In genomic region chr18:24426073-24426397, GRCh38 we compare ENCODE assay signal across 8 cellular contexts. TPM values are rescaled to one million over a fixed set of nuclear protein-coding genes. Genes with fewer than 3 reads are reported as not detected.
A peak's percentile ranks its signal among the peaks of the same experiment; 100 is the strongest.
DNase-seq lines count a peak whose midpoint lies in the region; ATAC-seq and TF ChIP-seq lines count a peak whose summit lies in the region.

No MANE protein-coding gene starts in this region.

- H3K9me3 Mint-ChIP-seq in T-helper 2 cell treated with Interferon-gamma antibody and Interleukin-4, amounts not matched to agents 5 μg/mL and 100 μg/mL, for 36 hours: peaks cover 15% of the 10 kb centered on the region

- H3K4me1 ChIP-seq in ascending aorta (peaks cover 6 to 7% of the 10 kb centered on the region in 2 donors), left lung (peaks cover 6 to 13% of the 10 kb centered on the region in 2 donors), subcutaneous abdominal adipose tissue (ENCODE audit: control insufficient read depth in 5 of 5, insufficient read depth in 5 of 5, low read length in 5 of 5) (peaks cover 0 to 15% (median 12%) of the 10 kb centered on the region in 5 donors)

- no peak for TF ChIP-seq CTCF in ascending aorta (IDR thresholded peaks at IDR 0.05)
- no peak for TF ChIP-seq CTCF in left lung (IDR thresholded peaks at IDR 0.05)

- H3K36me3 Mint-ChIP-seq in T-helper 2 cell treated with Interferon-gamma antibody and Interleukin-4, amounts not matched to agents 5 μg/mL and 100 μg/mL, for 36 hours (ENCODE audit: low read depth): peaks cover 23% of the 10 kb centered on the region

- H3K4me3 ChIP-seq in ascending aorta (peak overlapping the region; percentile 82 to 96), left lung (peak overlapping the region; percentile 90), subcutaneous abdominal adipose tissue (ENCODE audit: low read depth in 1 of 5, low read length in 5 of 5) (peak overlapping the region; percentile 75 to 86 (median 83))

- H3K27me3 Mint-ChIP-seq in T-helper 2 cell treated with Interferon-gamma antibody and Interleukin-4, amounts not matched to agents 5 μg/mL and 100 μg/mL, for 36 hours (ENCODE audit: low read depth): peaks cover 43% of the 10 kb centered on the region

- ATAC-seq in left lung (no peak), HG03460 (IDR thresholded peaks at IDR 0.05; ENCODE audit: unreplicated experiment) (no peak), GM21515 (IDR thresholded peaks at IDR 0.05; ENCODE audit: unreplicated experiment) (no peak)

- DNase-seq in T-helper 2 cell treated with Interferon-gamma antibody and Interleukin-4, amounts not matched to agents 5 μg/mL and 100 μg/mL, for 36 hours (ENCODE audit: low spot score): no peak
- DNase-seq in T-helper 2 cell (no peak), ascending aorta (ENCODE audit: low spot score in 2 of 2) (no peak), left lung (no peak)
- DNase-seq in stimulated activated CD4-positive, alpha-beta T cell treated with anti-CD3 and anti-CD28 coated beads, Interleukin-2, amount 100 ng/mL, for 24 hours: no peak

- intact Hi-C loops in ascending aorta (cut with DNase I): loop anchor here (1.0 to 5.0 kb wide), 4 partner anchors 29 to 921 kb away; partner anchors contain the start of gene OSBPL1A
- intact Hi-C loops in left lung (cut with DNase I): no loop called here

- H3K36me3 ChIP-seq in ascending aorta (no peaks in the 10 kb centered on the region), left lung (peaks cover 0 to 9% of the 10 kb centered on the region in 2 donors), subcutaneous abdominal adipose tissue (ENCODE audit: control insufficient read depth in 5 of 5, insufficient read depth in 5 of 5, low read length in 5 of 5) (peaks cover 0 to 3% (median 3%) of the 10 kb centered on the region in 5 donors)

- H3K27me3 ChIP-seq in ascending aorta: no peaks in the 10 kb centered on the region
- H3K27me3 ChIP-seq in left lung: peaks cover 3 to 9% of the 10 kb centered on the region in 2 donors
- peaks cover 0 to 12% (median 9%) of the 10 kb centered on the region in 5 donors for H3K27me3 ChIP-seq in subcutaneous abdominal adipose tissue (ENCODE audit: control insufficient read depth in 5 of 5, insufficient read depth in 4 of 5, low read length in 5 of 5)

- peak overlapping the region; percentile 27 for H3K27ac Mint-ChIP-seq in T-helper 2 cell treated with Interferon-gamma antibody and Interleukin-4, amounts not matched to agents 5 μg/mL and 100 μg/mL, for 36 hours

- H3K9ac ChIP-seq in subcutaneous abdominal adipose tissue (ENCODE audit: low read length in 5 of 5): peak overlapping the region in 4 of 5 donors; percentile 59 to 80 (median 76)

- peak overlapping the region; percentile 78 to 79 for H3K27ac ChIP-seq in ascending aorta
- H3K27ac ChIP-seq in left lung: peak overlapping the region; percentile 84 to 92
- H3K27ac ChIP-seq in subcutaneous abdominal adipose tissue (ENCODE audit: low read depth, low read length): peak overlapping the region; percentile 82

- peak overlapping the region; percentile 56 for H3K4me3 Mint-ChIP-seq in T-helper 2 cell treated with Interferon-gamma antibody and Interleukin-4, amounts not matched to agents 5 μg/mL and 100 μg/mL, for 36 hours

- H3K9me3 ChIP-seq in ascending aorta: no peaks in the 10 kb centered on the region
- no peaks in the 10 kb centered on the region for H3K9me3 ChIP-seq in left lung
- H3K9me3 ChIP-seq in subcutaneous abdominal adipose tissue (ENCODE audit: control insufficient read depth in 5 of 5, low read length in 5 of 5): no peaks in the 10 kb centered on the region

- peaks cover 10% of the 10 kb centered on the region for H3K4me1 Mint-ChIP-seq in T-helper 2 cell treated with Interferon-gamma antibody and Interleukin-4, amounts not matched to agents 5 μg/mL and 100 μg/mL, for 36 hours (ENCODE audit: low read depth)

RNA-seq across cellular contexts. Expression of gene IMPACT, which starts 0.4 kb away (rescaled TPM):
- 38.2 TPM for total RNA-seq in ascending aorta
- total RNA-seq in left lung: 10 to 100 TPM; 32.5 to 36.4 TPM

RNA-seq across cellular contexts. Expression of gene OSBPL1A, which starts 28.4 kb away (rescaled TPM):
- 42.9 TPM for total RNA-seq in ascending aorta
- 10 to 100 TPM; 29.6 to 33.6 TPM for total RNA-seq in left lung

RNA-seq across cellular contexts. Expression of gene HRH4, which starts 34.4 kb away (rescaled TPM):
- total RNA-seq in ascending aorta: not detected
- 1 to 10 TPM in 1 of 2 donors, under 1 TPM in 1; 0.17 to 7.5 TPM for total RNA-seq in left lung
